In genomic region chr16:58299757-58300349, GRCh38 we compare ENCODE assay signal across 9 cellular contexts. TPM values are rescaled to one million over a fixed set of nuclear protein-coding genes. Genes with fewer than 3 reads are reported as not detected.
DNase-seq lines count a peak whose midpoint lies in the region; ATAC-seq and TF ChIP-seq lines count a peak whose summit lies in the region.
"Had no signal": no experiment of that assay in that cellular context is flagged by ENCODE, and none has a peak within 500 bp of the region (broad histone marks: within the 10 kb centered on the region; RNA-seq: fewer than 3 reads in every experiment).

No MANE protein-coding gene starts in this region.

- no peak overlapping the region for H3K4me3 Mint-ChIP-seq in activated CD4-positive, alpha-beta memory T cell treated with anti-CD3 and anti-CD28 coated beads, Interleukin-2, amount 10 ng/mL, durations not matched to agents 7 days and 5 days

- TF ChIP-seq CTCF in IMR-90 (conservative IDR thresholded peaks at IDR 0.05; ENCODE audit: low read depth, low read length) (peak; percentile 48), liver (IDR thresholded peaks at IDR 0.05; ENCODE audit: low read depth, low read length, missing input control) (peak; percentile 54)

- H3K36me3 ChIP-seq in IMR-90 (ENCODE audit: control insufficient read depth, insufficient read depth, low read length) (no peaks in the 10 kb centered on the region), liver (ENCODE audit: control insufficient read depth in 4 of 4, insufficient read depth in 3 of 4, low read depth in 1 of 4, low read length in 3 of 4) (no peaks in the 10 kb centered on the region)
- H3K36me3 ChIP-seq: SJSA1 had no signal

- H3K18ac ChIP-seq in IMR-90 (ENCODE audit: low read depth, low read length): no peak overlapping the region

- H2BK15ac ChIP-seq in IMR-90 (ENCODE audit: low read depth, low read length): no peak overlapping the region

- no peak overlapping the region for H3K4ac ChIP-seq in IMR-90 (ENCODE audit: low read depth, low read length)

- no peak overlapping the region for H2BK120ac ChIP-seq in IMR-90 (ENCODE audit: low read depth, low read length)

- no peak overlapping the region for H4K91ac ChIP-seq in IMR-90 (ENCODE audit: insufficient read depth, low read depth, low read length)

- H3K4me2 ChIP-seq in IMR-90 (ENCODE audit: low read depth, low read length): no peak overlapping the region

- H3K4me1 Mint-ChIP-seq in activated CD4-positive, alpha-beta memory T cell treated with anti-CD3 and anti-CD28 coated beads, Interleukin-2, amount 10 ng/mL, durations not matched to agents 7 days and 5 days: no peaks in the 10 kb centered on the region

- no peak for TF ChIP-seq POLR2A in IMR-90 (IDR thresholded peaks at IDR 0.05; ENCODE audit: low read depth, low read length)

- H3K27me3 ChIP-seq in IMR-90 (ENCODE audit: control insufficient read depth, insufficient read depth, low read length) (no peaks in the 10 kb centered on the region; the same call in 1 of the 2 replicates), liver (ENCODE audit: control insufficient read depth in 4 of 4, insufficient read depth in 4 of 4, low read length in 3 of 4) (no peaks in the 10 kb centered on the region)
- H3K27me3 ChIP-seq: SJSA1 had no signal

- no peak overlapping the region for H2BK5ac ChIP-seq in IMR-90 (ENCODE audit: low read depth, low read length, poor library complexity, severe bottlenecking)

- H3K36me3 Mint-ChIP-seq in activated CD4-positive, alpha-beta memory T cell treated with anti-CD3 and anti-CD28 coated beads, Interleukin-2, amount 10 ng/mL, durations not matched to agents 7 days and 5 days (ENCODE audit: low read depth): no peaks in the 10 kb centered on the region

- DNase-seq in ELF-1 (ENCODE audit: low read depth, low spot score) (peak; percentile 61), IMR-90 (peak; percentile 5), caudate nucleus (lab: John Stamatoyannopoulos, UW) (no peak), NCI-H446 treated with DMSO at 0.1 percent for 48 hours (lab: John Stamatoyannopoulos, UW) (no peak)
- DNase-seq in activated CD4-positive, alpha-beta memory T cell treated with anti-CD3 and anti-CD28 coated beads, Interleukin-2, amount 10 ng/mL, durations not matched to agents 7 days and 5 days: peak; percentile 42

- H3K4me3 ChIP-seq in IMR-90 (ENCODE audit: insufficient read depth, low read depth, low read length) (no peak overlapping the region), liver (ENCODE audit: low read depth in 1 of 3, low read length in 3 of 3) (no peak overlapping the region)
- H3K4me3 ChIP-seq: SJSA1 had no signal

- H3K23ac ChIP-seq in IMR-90 (ENCODE audit: low read depth, low read length): no peak overlapping the region

- TF ChIP-seq RAD21 in IMR-90 (IDR thresholded peaks at IDR 0.05; ENCODE audit: low read length) (no peak; the same call in 1 of the 2 replicates), liver (IDR thresholded peaks at IDR 0.05) (peak; percentile 67 to 75)

- H4K8ac ChIP-seq in IMR-90 (ENCODE audit: low read depth in 2 of 2, low read length in 2 of 2): no peak overlapping the region

- H3K4me1 ChIP-seq in IMR-90 (ENCODE audit: control insufficient read depth, insufficient read depth, low read length) (no peaks in the 10 kb centered on the region), liver (ENCODE audit: control insufficient read depth in 4 of 4, insufficient read depth in 4 of 4, low read length in 3 of 4) (no peaks in the 10 kb centered on the region)
- H3K4me1 ChIP-seq: SJSA1 had no signal

- H4K20me1 ChIP-seq in IMR-90 (ENCODE audit: insufficient read depth, low read length): no peaks in the 10 kb centered on the region

- ATAC-seq in IMR-90 (ENCODE audit: low read depth) (no peak), GM21390 (IDR thresholded peaks at IDR 0.05; ENCODE audit: unreplicated experiment) (no peak), HG03571 (IDR thresholded peaks at IDR 0.05; ENCODE audit: unreplicated experiment) (no peak)

- BruUV-seq in IMR-90 (replicated peaks; lab: Mats Ljungman, UMichigan): no TSS peak

- CTCF ChIA-PET in IMR-90 (lab: Yijun Ruan, JAX): interaction anchor here (0.7 to 1.1 kb wide), 3 partner anchors 19 to 188 kb away, joined by 3 to 4 read pairs (median 3); no protein-coding TSS in a partner anchor
- CTCF ChIA-PET in activated CD4-positive, alpha-beta memory T cell treated with anti-CD3 and anti-CD28 coated beads, Interleukin-2, amount 10 ng/mL, durations not matched to agents 7 days and 5 days (lab: Charles Lee): interaction anchor here (0.8 to 2.4 kb wide), 10 partner anchors 9 to 457 kb away, joined by 3 to 14 read pairs (median 4); no protein-coding TSS in a partner anchor

- H2BK20ac ChIP-seq in IMR-90 (ENCODE audit: low read depth, low read length): no peak overlapping the region

- H3K9ac ChIP-seq in IMR-90 (ENCODE audit: low read depth, low read length) (no peak overlapping the region), liver (ENCODE audit: low read depth in 1 of 2, low read length in 2 of 2) (no peak overlapping the region)

- H3K9me3 Mint-ChIP-seq in activated CD4-positive, alpha-beta memory T cell treated with anti-CD3 and anti-CD28 coated beads, Interleukin-2, amount 10 ng/mL, durations not matched to agents 7 days and 5 days: peaks cover 8% of the 10 kb centered on the region

- dilution Hi-C loops in IMR-90 (cut with HindIII; ENCODE audit: low sequenced_read_pairs, unreplicated experiment): no loop called here

- H3K9me1 ChIP-seq in IMR-90 (ENCODE audit: insufficient read depth, low read length): no peaks in the 10 kb centered on the region

- intact Hi-C loops in IMR-90 (cut with micrococcal nuclease): no loop called here

- no peak overlapping the region for H4K5ac ChIP-seq in IMR-90 (ENCODE audit: low read depth, low read length)

- WGBS in IMR-90 (ENCODE audit: extremely low coverage in 2 of 2, insufficient read length in 1 of 2), 2 experiments: no CpG with 5 or more reads among the region's 3 CpGs
- 38% methylated on average over 3 of the region's 3 CpGs for WGBS in liver

- no peaks in the 10 kb centered on the region; the same call in 1 of the 2 replicates for H3K9me3 ChIP-seq in IMR-90 (ENCODE audit: control insufficient read depth, insufficient read depth, low read length)
- peaks cover 0 to 12% (median 1%) of the 10 kb centered on the region in 4 donors for H3K9me3 ChIP-seq in liver (ENCODE audit: control insufficient read depth in 4 of 4, low read length in 3 of 4)
- H3K9me3 ChIP-seq: SJSA1 had no signal

- no peak overlapping the region for H3K27ac Mint-ChIP-seq in activated CD4-positive, alpha-beta memory T cell treated with anti-CD3 and anti-CD28 coated beads, Interleukin-2, amount 10 ng/mL, durations not matched to agents 7 days and 5 days

- POLR2A ChIA-PET in IMR-90 (lab: Charles Lee; ENCODE audit: unreplicated experiment): no interaction called here
- POLR2A ChIA-PET in activated CD4-positive, alpha-beta memory T cell treated with anti-CD3 and anti-CD28 coated beads, Interleukin-2, amount 10 ng/mL, durations not matched to agents 7 days and 5 days (lab: Charles Lee): no interaction called here

- no peak overlapping the region for H3K56ac ChIP-seq in IMR-90 (ENCODE audit: extremely low read depth, insufficient read depth, low read length)

- H3K27ac ChIP-seq in IMR-90 (ENCODE audit: insufficient read depth, low read length) (no peak overlapping the region), liver (ENCODE audit: low read depth in 1 of 2, low read length in 2 of 2) (no peak overlapping the region), caudate nucleus (ENCODE audit: low read depth, low read length) (no peak overlapping the region)
- H3K27ac ChIP-seq: SJSA1 had no signal

- no peak overlapping the region for H3K14ac ChIP-seq in IMR-90 (replicated peaks; ENCODE audit: low read depth, low read length)

- in situ Hi-C loops in IMR-90 (cut with MboI; ENCODE audit: low sequenced_read_pairs): no loop called here

- H2AK9ac ChIP-seq in IMR-90 (replicated peaks; ENCODE audit: low read depth, low read length, poor library complexity): no peak overlapping the region

- H2AK5ac ChIP-seq in IMR-90 (ENCODE audit: low read depth, low read length): no peak overlapping the region

- no peaks in the 10 kb centered on the region for H3K79me1 ChIP-seq in IMR-90 (ENCODE audit: low read depth in 1 of 2, low read length in 2 of 2)

- H2AFZ ChIP-seq in IMR-90 (replicated peaks; ENCODE audit: low read length, poor library complexity): no peak overlapping the region

- peaks cover 21% of the 10 kb centered on the region for H3K27me3 Mint-ChIP-seq in activated CD4-positive, alpha-beta memory T cell treated with anti-CD3 and anti-CD28 coated beads, Interleukin-2, amount 10 ng/mL, durations not matched to agents 7 days and 5 days

TF ChIP-seq in IMR-90, 13 proteins besides CTCF, POLR2A, EP300 and RAD21:
- TF ChIP-seq RFX5 (IDR thresholded peaks at IDR 0.05; ENCODE audit: low read depth, low read length) (no peak), SMC3 (IDR thresholded peaks at IDR 0.05; ENCODE audit: low read depth, low read length) (peak; percentile 23; the same call in 1 of the 2 replicates), CEBPB (IDR thresholded peaks at IDR 0.05; ENCODE audit: low read depth, low read length) (no peak)

TF ChIP-seq in liver, 16 proteins besides CTCF, POLR2A, EP300 and RAD21 (continues in another document):
- TF ChIP-seq FOXA1 (IDR thresholded peaks at IDR 0.05) (no peak), ZBTB33 (IDR thresholded peaks at IDR 0.05) (no peak), RXRA (IDR thresholded peaks at IDR 0.05) (no peak)
- TF ChIP-seq, protein P1, sequence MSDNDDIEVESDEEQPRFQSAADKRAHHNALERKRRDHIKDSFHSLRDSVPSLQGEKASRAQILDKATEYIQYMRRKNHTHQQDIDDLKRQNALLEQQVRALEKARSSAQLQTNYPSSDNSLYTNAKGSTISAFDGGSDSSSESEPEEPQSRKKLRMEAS (IDR thresholded peaks at IDR 0.05): no peak

RNA-seq across cellular contexts. Expression of gene PRSS54, which starts 5.0 kb away (rescaled TPM):
- not detected in 2 replicates for total RNA-seq in IMR-90 (2012; rRNA removed)
- polyA plus RNA-seq in IMR-90 (2012; rRNA removed): not detected in 2 replicates
- not detected in 2 replicates for polyA plus RNA-seq in IMR-90 (2012; cell fraction: cytosol; rRNA removed)
- not detected in 2 replicates for polyA plus RNA-seq in IMR-90 (2012; cell fraction: nucleus; rRNA removed; ENCODE audit: low replicate concordance)
- total RNA-seq in activated CD4-positive, alpha-beta memory T cell treated with anti-CD3 and anti-CD28 coated beads, Interleukin-2, amount 10 ng/mL, durations not matched to agents 7 days and 5 days: not detected
- not detected for total RNA-seq in liver
- not detected for polyA plus RNA-seq in liver
- total RNA-seq: SJSA1 had no signal

Comparison
In these comparisons a context has a peak if more than half of its experiments do, and no peak if none do; other contexts are left out.
1. DNase-seq: peak in ELF-1 (single experiment), IMR-90 (single experiment) and activated CD4-positive, alpha-beta memory T cell treated with anti-CD3 and anti-CD28 coated beads, Interleukin-2, amount 10 ng/mL, durations not matched to agents 7 days and 5 days (single experiment); none in caudate nucleus (0 of 61) and NCI-H446 treated with DMSO at 0.1 percent for 48 hours (single experiment).